In the genomic region with DNA sequence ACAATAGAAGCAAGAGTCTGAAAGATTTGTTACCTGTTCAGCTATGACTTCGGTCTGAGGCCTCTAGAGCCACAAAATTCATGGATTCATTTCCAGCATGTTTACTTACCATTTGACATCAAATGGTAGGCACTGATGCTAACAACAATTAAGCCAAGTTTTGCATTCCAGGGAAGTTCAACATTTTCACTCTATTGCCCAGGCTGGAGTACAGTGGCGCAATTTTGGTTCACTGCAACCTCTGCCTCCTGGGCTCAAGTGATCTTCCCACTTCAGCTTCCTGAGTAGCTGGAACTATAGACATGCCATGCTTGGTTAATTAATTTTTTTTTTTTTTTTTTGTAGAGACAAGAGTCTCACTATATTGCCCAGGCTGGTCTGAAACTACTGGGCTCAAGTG, we compare ENCODE assay signal across 18 cellular contexts.
A peak's percentile ranks its signal among the peaks of the same experiment; 100 is the strongest.
DNase-seq lines count a peak whose midpoint lies in the region; ATAC-seq and TF ChIP-seq lines count a peak whose summit lies in the region.
"Had no signal": no experiment of that assay in that cellular context is flagged by ENCODE, and none has a peak within 500 bp of the region (broad histone marks: within the 10 kb centered on the region; RNA-seq: fewer than 3 reads in every experiment).

No MANE protein-coding gene starts in this region.

- DNase-seq in EL (peak; percentile 25), RWPE2 (ENCODE audit: low spot score) (no peak), kidney tubule cell (ENCODE audit: low spot score) (peak; percentile 47), thyroid gland (peak; percentile 60 to 71), brain microvascular endothelial cell (no peak), Right ventricle myocardium inferior (ENCODE audit: missing footprints) (no peak)
- no peak for DNase-seq in activated naive CD4-positive, alpha-beta T cell treated with anti-CD3 and anti-CD28 coated beads, Interleukin-2, amount 10 ng/mL, durations not matched to agents 7 days and 5 days
- DNase-seq: AML-193, KBM-7, MV-4-11, NCI-H1694 treated with DMSO at 0.1 percent for 48 hours, NCI-H510A treated with DMSO at 0.1 percent for 48 hours, NCI-H82, OCI-M1, SIG-M5 had no signal

- H3K36me3 Mint-ChIP-seq in activated naive CD4-positive, alpha-beta T cell treated with anti-CD3 and anti-CD28 coated beads, Interleukin-2, amount 10 ng/mL, durations not matched to agents 7 days and 5 days = no peaks in the 10 kb centered on the region
- H3K36me3 Mint-ChIP-seq: CD14-positive monocyte had no signal

- in situ Hi-C loops in brain microvascular endothelial cell (cut with HindIII; ENCODE audit: low pct_ligation_motif_present, low sequenced_read_pairs) = no loop called here

- peaks cover 26% of the 10 kb centered on the region for H3K4me1 Mint-ChIP-seq in activated naive CD4-positive, alpha-beta T cell treated with anti-CD3 and anti-CD28 coated beads, Interleukin-2, amount 10 ng/mL, durations not matched to agents 7 days and 5 days

- peak overlapping the region; percentile 59 for H3K27ac ChIP-seq in RWPE2 (ENCODE audit: poor library complexity, severe bottlenecking)
- H3K27ac ChIP-seq in thyroid gland = peak overlapping the region in 2 of 3 donors; percentile 24 to 41
- no peak overlapping the region for H3K27ac ChIP-seq in brain microvascular endothelial cell

- H3K27me3 Mint-ChIP-seq in activated naive CD4-positive, alpha-beta T cell treated with anti-CD3 and anti-CD28 coated beads, Interleukin-2, amount 10 ng/mL, durations not matched to agents 7 days and 5 days = no peaks in the 10 kb centered on the region

- H3K4me1 ChIP-seq in RWPE2 (ENCODE audit: insufficient read depth, poor library complexity, severe bottlenecking) (peaks cover 36% of the 10 kb centered on the region), thyroid gland (peaks cover 29% of the 10 kb centered on the region in 2 donors)

- ATAC-seq in RWPE2 (ENCODE audit: low read depth) = no peak
- no peak for ATAC-seq in Right ventricle myocardium inferior
- ATAC-seq: GM12878, GM23338 had no signal

- 24 to 33% methylated on average over 2 of the region's 2 CpGs for WGBS in thyroid gland, 2 donors

- TF ChIP-seq POLR2A in thyroid gland (IDR thresholded peaks at IDR 0.05) = no peak

- H3K27me3 ChIP-seq in RWPE2 (ENCODE audit: insufficient read depth, poor library complexity, severe bottlenecking) = no peaks in the 10 kb centered on the region
- no peaks in the 10 kb centered on the region for H3K27me3 ChIP-seq in thyroid gland
- no peaks in the 10 kb centered on the region for H3K27me3 ChIP-seq in brain microvascular endothelial cell (replicated peaks)

- H3K36me3 ChIP-seq in RWPE2 (ENCODE audit: low read depth) = no peaks in the 10 kb centered on the region
- no peaks in the 10 kb centered on the region for H3K36me3 ChIP-seq in thyroid gland
- H3K36me3 ChIP-seq in brain microvascular endothelial cell (replicated peaks) = no peaks in the 10 kb centered on the region

- H3K4me3 ChIP-seq in RWPE2 (ENCODE audit: severe bottlenecking) (no peak overlapping the region), thyroid gland (replicated peaks in 1 of 3) (no peak overlapping the region), brain microvascular endothelial cell (ENCODE audit: low read depth, low read length) (no peak overlapping the region)
- H3K4me3 ChIP-seq: GM12878, GM23338 had no signal

- H3K9me3 Mint-ChIP-seq in activated naive CD4-positive, alpha-beta T cell treated with anti-CD3 and anti-CD28 coated beads, Interleukin-2, amount 10 ng/mL, durations not matched to agents 7 days and 5 days = no peaks in the 10 kb centered on the region
- H3K9me3 Mint-ChIP-seq: GM23338 had no signal

- CTCF ChIA-PET in activated naive CD4-positive, alpha-beta T cell treated with anti-CD3 and anti-CD28 coated beads, Interleukin-2, amount 10 ng/mL, durations not matched to agents 7 days and 5 days (lab: Charles Lee) = no interaction called here

- no peaks in the 10 kb centered on the region for H3K9me3 ChIP-seq in RWPE2 (ENCODE audit: severe bottlenecking)
- H3K9me3 ChIP-seq in thyroid gland = no peaks in the 10 kb centered on the region

- no peak overlapping the region for H3K27ac Mint-ChIP-seq in activated naive CD4-positive, alpha-beta T cell treated with anti-CD3 and anti-CD28 coated beads, Interleukin-2, amount 10 ng/mL, durations not matched to agents 7 days and 5 days
- H3K27ac Mint-ChIP-seq: GM23338 had no signal

- no peak for TF ChIP-seq CTCF in RWPE2 (IDR thresholded peaks at IDR 0.05; ENCODE audit: poor library complexity, severe bottlenecking)
- no peak for TF ChIP-seq CTCF in thyroid gland (IDR thresholded peaks at IDR 0.05)
- no peak for TF ChIP-seq CTCF in brain microvascular endothelial cell (IDR thresholded peaks at IDR 0.05; ENCODE audit: low read depth, low read length, missing control alignments)

- intact Hi-C loops in thyroid gland (cut with DNase I) = no loop called here
- intact Hi-C loops in Right ventricle myocardium inferior (cut with DNase I) = no loop called here

- no peak overlapping the region for H3K4me3 Mint-ChIP-seq in activated naive CD4-positive, alpha-beta T cell treated with anti-CD3 and anti-CD28 coated beads, Interleukin-2, amount 10 ng/mL, durations not matched to agents 7 days and 5 days
- H3K4me3 Mint-ChIP-seq: CD14-positive monocyte, GM23338 had no signal

Comparison
In these comparisons a context has a peak if more than half of its experiments do, and no peak if none do; other contexts are left out.
1. DNase-seq: peak in EL (single experiment), kidney tubule cell (single experiment) and thyroid gland (2 of 2); none in RWPE2 (single experiment), brain microvascular endothelial cell (single experiment), activated naive CD4-positive, alpha-beta T cell treated with anti-CD3 and anti-CD28 coated beads, Interleukin-2, amount 10 ng/mL, durations not matched to agents 7 days and 5 days (single experiment) and Right ventricle myocardium inferior (single experiment).